8 cellular contexts compared by ENCODE assay signal in the genomic region with DNA sequence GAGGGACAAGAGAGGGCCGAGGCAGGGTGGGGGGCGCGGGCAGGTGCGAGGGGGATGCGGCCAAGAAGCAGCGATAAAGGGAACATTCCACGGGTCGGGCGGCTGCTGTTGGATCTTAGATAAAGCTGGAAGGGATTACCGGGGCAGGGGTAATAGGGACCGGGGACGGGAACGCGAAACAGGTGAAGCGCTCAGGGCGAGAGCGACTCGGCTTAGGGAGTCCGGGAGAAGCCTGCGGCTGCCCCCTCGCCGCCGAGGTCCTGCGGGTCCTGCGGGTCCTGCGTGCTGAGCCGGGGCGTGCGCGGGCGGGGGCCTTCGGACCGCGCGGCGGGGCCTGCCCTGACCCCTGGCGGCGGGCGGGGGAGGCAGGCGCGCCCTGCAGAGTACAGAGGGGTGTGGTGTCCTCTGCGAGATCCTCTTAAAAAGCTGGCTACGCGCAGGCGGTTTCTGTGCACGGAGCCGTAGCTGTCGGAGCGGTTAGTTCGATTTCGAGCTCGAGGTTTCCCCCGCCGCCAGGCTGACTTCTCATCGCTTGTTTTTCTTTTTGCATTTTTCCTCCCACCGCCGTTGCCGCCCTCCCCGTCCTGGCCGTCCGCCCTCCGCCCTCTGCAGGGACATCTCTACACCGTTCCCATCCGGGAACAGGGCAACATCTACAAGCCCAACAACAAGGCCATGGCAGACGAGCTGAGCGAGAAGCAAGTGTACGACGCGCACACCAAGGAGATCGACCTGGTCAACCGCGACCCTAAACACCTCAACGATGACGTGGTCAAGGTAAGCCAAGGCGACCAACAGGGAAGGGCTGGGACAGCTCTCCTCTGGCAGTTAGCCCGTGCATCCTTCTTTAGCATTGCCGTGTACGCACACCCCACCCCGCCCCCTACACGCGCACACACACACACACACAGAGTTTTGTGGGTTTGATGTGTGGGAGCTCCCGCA. TPM values are rescaled to one million over a fixed set of nuclear protein-coding genes. Genes with fewer than 3 reads are reported as not detected.
A peak's percentile ranks its signal among the peaks of the same experiment; 100 is the strongest.
DNase-seq lines count a peak whose midpoint lies in the region; ATAC-seq, FAIRE-seq and TF ChIP-seq lines count a peak whose summit lies in the region.

No MANE protein-coding gene starts in this region.

- no peaks in the 10 kb centered on the region for H3K36me3 Mint-ChIP-seq in activated CD8-positive, alpha-beta T cell treated with anti-CD3 and anti-CD28 coated beads, Interleukin-2, amount 10 ng/mL, durations not matched to agents 7 days and 5 days (ENCODE audit: low read depth)
- peaks cover 6% of the 10 kb centered on the region for H3K36me3 Mint-ChIP-seq in endothelial cell (ENCODE audit: low read depth, unreplicated experiment)

- H3K27me3 ChIP-seq in mesendoderm (ENCODE audit: insufficient read depth, low read length, poor library complexity): no peaks in the 10 kb centered on the region

- no peak for DNase-seq in AG04449 (ENCODE audit: low read depth, low spot score)
- DNase-seq in GM18507 (ENCODE audit: extremely low spot score, insufficient read length, low read depth): peak; percentile 72
- peak; percentile 17 for DNase-seq in NCI-H446 treated with DMSO at 0.1 percent for 48 hours (lab: John Stamatoyannopoulos, UW)
- peak; percentile 72 for DNase-seq in activated CD8-positive, alpha-beta T cell treated with anti-CD3 and anti-CD28 coated beads, Interleukin-2, amount 10 ng/mL, durations not matched to agents 7 days and 5 days
- DNase-seq in endothelial cell (ENCODE audit: low spot score): peak; percentile 84
- peak; percentile 86 for DNase-seq in mesendoderm
- peak; percentile 71 for DNase-seq in stimulated activated CD8-positive, alpha-beta memory T cell treated with anti-CD3 and anti-CD28 coated beads, Interleukin-4, amount 100 ng/mL, for 48 hours

- H3K23ac ChIP-seq in mesendoderm (ENCODE audit: low read length): peak overlapping the region; percentile 82

- no peaks in the 10 kb centered on the region for H3K4me1 ChIP-seq in mesendoderm (ENCODE audit: control insufficient read depth, low read depth, low read length)

- CTCF ChIA-PET in AG04449 (lab: Yijun Ruan, JAX): interaction anchor here (0.5 to 5.3 kb wide), 67 partner anchors 10 to 384 kb away, joined by 3 to 129 read pairs (median 5); partner anchors contain the start of gene CAV2
- CTCF ChIA-PET in activated CD8-positive, alpha-beta T cell treated with anti-CD3 and anti-CD28 coated beads, Interleukin-2, amount 10 ng/mL, durations not matched to agents 7 days and 5 days (lab: Charles Lee): interaction anchor here (0.5 to 3.3 kb wide), 48 partner anchors 8 to 1748 kb away, joined by 3 to 25 read pairs (median 4); no protein-coding TSS in a partner anchor

- H3K56ac ChIP-seq in mesendoderm (ENCODE audit: low read length): peak overlapping the region; percentile 92

- no peak overlapping the region for H4K8ac ChIP-seq in mesendoderm (ENCODE audit: low read depth, low read length)

- H3K79me2 ChIP-seq in mesendoderm (ENCODE audit: control insufficient read depth, insufficient read depth, low read length): peaks cover 4% of the 10 kb centered on the region

- no peak overlapping the region for H2BK5ac ChIP-seq in mesendoderm (ENCODE audit: low read length)

- peak overlapping the region; percentile 17 for H3K4ac ChIP-seq in mesendoderm (ENCODE audit: low read depth, low read length)

- no peak overlapping the region for H2BK120ac ChIP-seq in mesendoderm (ENCODE audit: low read depth, low read length)

- peak overlapping the region; percentile 68 for H3K27ac ChIP-seq in mesendoderm (ENCODE audit: low read depth, low read length)

- H4K5ac ChIP-seq in mesendoderm (ENCODE audit: low read length): no peak overlapping the region

- peak overlapping the region; percentile 73 for H3K9ac ChIP-seq in mesendoderm (ENCODE audit: low read length)

- ATAC-seq in HG02970 (IDR thresholded peaks at IDR 0.05; ENCODE audit: low FRiP score, unreplicated experiment): peak; percentile 92
- ATAC-seq in activated CD8-positive, alpha-beta T cell treated with anti-CD3 and anti-CD28 coated beads, Interleukin-2, amount 10 ng/mL, durations not matched to agents 7 days and 5 days: peak; percentile 97

- no peaks in the 10 kb centered on the region for H3K36me3 ChIP-seq in mesendoderm (ENCODE audit: control insufficient read depth, insufficient read depth, low read length)

- H3K4me2 ChIP-seq in mesendoderm (ENCODE audit: low read length): peak overlapping the region; percentile 94

- POLR2A ChIA-PET in AG04449 (lab: Yijun Ruan, JAX): interaction anchor here (0.7 to 3.2 kb wide), 24 partner anchors 9 to 270 kb away, joined by 3 to 36 read pairs (median 5); partner anchors contain the start of gene CAV2
- POLR2A ChIA-PET in activated CD8-positive, alpha-beta T cell treated with anti-CD3 and anti-CD28 coated beads, Interleukin-2, amount 10 ng/mL, durations not matched to agents 7 days and 5 days (lab: Charles Lee): interaction anchor here (0.5 kb wide), 1 partner anchor 301 kb away, joined by 4 read pairs; no protein-coding TSS in a partner anchor

- peak overlapping the region; percentile 78 for H3K4me3 Mint-ChIP-seq in activated CD8-positive, alpha-beta T cell treated with anti-CD3 and anti-CD28 coated beads, Interleukin-2, amount 10 ng/mL, durations not matched to agents 7 days and 5 days
- H3K4me3 Mint-ChIP-seq in endothelial cell (ENCODE audit: unreplicated experiment): peak overlapping the region; percentile 91

- no peaks in the 10 kb centered on the region for H3K79me1 ChIP-seq in mesendoderm (ENCODE audit: low read length)

- no peaks in the 10 kb centered on the region for H3K9me3 Mint-ChIP-seq in activated CD8-positive, alpha-beta T cell treated with anti-CD3 and anti-CD28 coated beads, Interleukin-2, amount 10 ng/mL, durations not matched to agents 7 days and 5 days (ENCODE audit: insufficient read depth)
- H3K9me3 Mint-ChIP-seq in endothelial cell (ENCODE audit: unreplicated experiment): no peaks in the 10 kb centered on the region

- no peak overlapping the region for H2AK5ac ChIP-seq in mesendoderm (ENCODE audit: low read length)

- peaks cover 75% of the 10 kb centered on the region for H3K27me3 Mint-ChIP-seq in activated CD8-positive, alpha-beta T cell treated with anti-CD3 and anti-CD28 coated beads, Interleukin-2, amount 10 ng/mL, durations not matched to agents 7 days and 5 days (ENCODE audit: low read depth)
- peaks cover 9% of the 10 kb centered on the region for H3K27me3 Mint-ChIP-seq in endothelial cell (ENCODE audit: unreplicated experiment)

- no peak overlapping the region for H2BK15ac ChIP-seq in mesendoderm (replicated peaks; ENCODE audit: low read depth)

- peak; percentile 77 for TF ChIP-seq CTCF in AG04449 (IDR thresholded peaks at IDR 0.05; ENCODE audit: insufficient read depth, low read length, missing control alignments)
- TF ChIP-seq CTCF in endothelial cell (IDR thresholded peaks at IDR 0.05; ENCODE audit: unreplicated experiment): peak; percentile 78

- H3K18ac ChIP-seq in mesendoderm (ENCODE audit: low read length): peak overlapping the region; percentile 62

- peaks cover 22% of the 10 kb centered on the region for H3K4me1 Mint-ChIP-seq in activated CD8-positive, alpha-beta T cell treated with anti-CD3 and anti-CD28 coated beads, Interleukin-2, amount 10 ng/mL, durations not matched to agents 7 days and 5 days (ENCODE audit: low read depth)
- H3K4me1 Mint-ChIP-seq in endothelial cell (ENCODE audit: unreplicated experiment): peaks cover 28% of the 10 kb centered on the region

- no peak for FAIRE-seq in GM18507 (lab: Jason Lieb, UNC)

- peak overlapping the region; percentile 99 for H3K4me3 ChIP-seq in AG04449 (ENCODE audit: low read depth, low read length)
- peak overlapping the region; percentile 74 for H3K4me3 ChIP-seq in mesendoderm (ENCODE audit: low read length)

- H3K27ac Mint-ChIP-seq in activated CD8-positive, alpha-beta T cell treated with anti-CD3 and anti-CD28 coated beads, Interleukin-2, amount 10 ng/mL, durations not matched to agents 7 days and 5 days: no peak overlapping the region
- H3K27ac Mint-ChIP-seq in endothelial cell (ENCODE audit: unreplicated experiment): no peak overlapping the region

- WGBS in mesendoderm (ENCODE audit: extremely low coverage, insufficient coverage, low lambda C conversion rate): no CpG with 5 or more reads among the region's 82 CpGs

RNA-seq across cellular contexts. Expression of gene CAV1, which starts 1.3 kb away (rescaled TPM):
- total RNA-seq in activated CD8-positive, alpha-beta T cell treated with anti-CD3 and anti-CD28 coated beads, Interleukin-2, amount 10 ng/mL, durations not matched to agents 7 days and 5 days: not detected
- 48.2 TPM for total RNA-seq in endothelial cell (ENCODE audit: unreplicated experiment)
- polyA plus RNA-seq in mesendoderm (2013, experiment 1 of 2): 114 TPM
- 115 TPM for polyA plus RNA-seq in mesendoderm (2013, experiment 2 of 2)

RNA-seq across cellular contexts. Expression of gene CAV2, which starts 26.6 kb away (rescaled TPM):
- not detected for total RNA-seq in activated CD8-positive, alpha-beta T cell treated with anti-CD3 and anti-CD28 coated beads, Interleukin-2, amount 10 ng/mL, durations not matched to agents 7 days and 5 days
- total RNA-seq in endothelial cell (ENCODE audit: unreplicated experiment): 35.5 TPM
- 14.5 TPM for polyA plus RNA-seq in mesendoderm (2013, experiment 1 of 2)
- 14.9 TPM for polyA plus RNA-seq in mesendoderm (2013, experiment 2 of 2)

Comparison
In these comparisons a context has a peak if more than half of its experiments do, and no peak if none do; other contexts are left out.
1. RNA of gene CAV1, which starts 1.3 kb away (total RNA-seq): 48.2 TPM in endothelial cell (single experiment); not detected in activated CD8-positive, alpha-beta T cell treated with anti-CD3 and anti-CD28 coated beads, Interleukin-2, amount 10 ng/mL, durations not matched to agents 7 days and 5 days; every median in the first group is over 10 times any median in the second.
2. RNA of gene CAV2, which starts 26.6 kb away (total RNA-seq): 35.5 TPM in endothelial cell (single experiment); not detected in activated CD8-positive, alpha-beta T cell treated with anti-CD3 and anti-CD28 coated beads, Interleukin-2, amount 10 ng/mL, durations not matched to agents 7 days and 5 days; every median in the first group is over 10 times any median in the second.